8 cellular contexts compared by ENCODE assay signal in genomic region chr16:67108931-67109406, GRCh38. TPM values are rescaled to one million over a fixed set of nuclear protein-coding genes. Genes with fewer than 3 reads are reported as not detected.
DNase-seq lines count a peak whose midpoint lies in the region; ATAC-seq and TF ChIP-seq lines count a peak whose summit lies in the region.

No MANE protein-coding gene starts in this region.

- H3K36me3 ChIP-seq in ascending aorta (no peaks in the 10 kb centered on the region), liver (ENCODE audit: control insufficient read depth in 4 of 4, insufficient read depth in 3 of 4, low read depth in 1 of 4, low read length in 3 of 4) (no peaks in the 10 kb centered on the region), testis (ENCODE audit: low read depth, missing control alignments) (no peaks in the 10 kb centered on the region)

- H3K9me3 ChIP-seq in ascending aorta = no peaks in the 10 kb centered on the region
- H3K9me3 ChIP-seq in liver (ENCODE audit: control insufficient read depth in 4 of 4, low read length in 3 of 4) = no peaks in the 10 kb centered on the region
- no peaks in the 10 kb centered on the region for H3K9me3 ChIP-seq in testis

- H3K9ac ChIP-seq in liver (ENCODE audit: low read depth in 1 of 2, low read length in 2 of 2) = peak overlapping the region in 1 of 2 donors; percentile 82

- H3K4me3 Mint-ChIP-seq in activated CD4-positive, alpha-beta T cell treated with anti-CD3 and anti-CD28 coated beads, Interleukin-2, amount 10 ng/mL, durations not matched to agents 7 days and 5 days = peak overlapping the region; percentile 95

- H3K27me3 Mint-ChIP-seq in activated CD4-positive, alpha-beta T cell treated with anti-CD3 and anti-CD28 coated beads, Interleukin-2, amount 10 ng/mL, durations not matched to agents 7 days and 5 days = no peaks in the 10 kb centered on the region

- peaks cover 8% of the 10 kb centered on the region for H3K36me3 Mint-ChIP-seq in activated CD4-positive, alpha-beta T cell treated with anti-CD3 and anti-CD28 coated beads, Interleukin-2, amount 10 ng/mL, durations not matched to agents 7 days and 5 days (ENCODE audit: low read depth)

- TF ChIP-seq POLR2A in testis (IDR thresholded peaks at IDR 0.05) = no peak

- H3K27me3 ChIP-seq in ascending aorta = no peaks in the 10 kb centered on the region
- no peaks in the 10 kb centered on the region for H3K27me3 ChIP-seq in liver (ENCODE audit: control insufficient read depth in 4 of 4, insufficient read depth in 4 of 4, low read length in 3 of 4)
- H3K27me3 ChIP-seq in testis = no peaks in the 10 kb centered on the region

- ATAC-seq in GM21619 (IDR thresholded peaks at IDR 0.05; ENCODE audit: unreplicated experiment) = no peak

- intact Hi-C loops in ascending aorta (cut with DNase I) (loop anchor here (2.0 to 5.0 kb wide), 3 partner anchors 42 to 132 kb away; partner anchors contain the start of genes B3GNT9 and CBFB), testis (cut with DNase I; ENCODE audit: low total_unique reads) (no loop called here)

- H3K4me1 Mint-ChIP-seq in activated CD4-positive, alpha-beta T cell treated with anti-CD3 and anti-CD28 coated beads, Interleukin-2, amount 10 ng/mL, durations not matched to agents 7 days and 5 days = peaks cover 34% of the 10 kb centered on the region

- POLR2A ChIA-PET in activated CD4-positive, alpha-beta T cell treated with anti-CD3 and anti-CD28 coated beads, Interleukin-2, amount 10 ng/mL, durations not matched to agents 7 days and 5 days (lab: Charles Lee) = no interaction called here

- DNase-seq in activated CD4-positive, alpha-beta T cell treated with anti-CD3 and anti-CD28 coated beads, Interleukin-2, amount 10 ng/mL, durations not matched to agents 7 days and 5 days = no peak
- no peak for DNase-seq in activated CD4-positive, alpha-beta T cell treated with anti-CD3 and anti-CD28 coated beads, Interleukin-2, amount 50 U/mL, for 1 hour
- no peak for DNase-seq in ascending aorta (ENCODE audit: low spot score in 2 of 2)
- DNase-seq in testis = no peak
- DNase-seq in DMS 273 (lab: John Stamatoyannopoulos, UW; ENCODE audit: unreplicated experiment) = no peak
- no peak for DNase-seq in NCI-H510A treated with DMSO at 0.1 percent for 48 hours (lab: John Stamatoyannopoulos, UW)

- CTCF ChIA-PET in activated CD4-positive, alpha-beta T cell treated with anti-CD3 and anti-CD28 coated beads, Interleukin-2, amount 10 ng/mL, durations not matched to agents 7 days and 5 days (lab: Charles Lee) = no interaction called here

- H3K9me3 Mint-ChIP-seq in activated CD4-positive, alpha-beta T cell treated with anti-CD3 and anti-CD28 coated beads, Interleukin-2, amount 10 ng/mL, durations not matched to agents 7 days and 5 days = no peaks in the 10 kb centered on the region

- H3K27ac ChIP-seq in ascending aorta (peak overlapping the region; percentile 81 to 87), liver (ENCODE audit: low read depth in 1 of 2, low read length in 2 of 2) (peak overlapping the region; percentile 76 to 94), testis (peak overlapping the region; percentile 73 to 83)

- H3K4me1 ChIP-seq in ascending aorta = peaks cover 10 to 13% of the 10 kb centered on the region in 2 donors
- H3K4me1 ChIP-seq in liver (ENCODE audit: control insufficient read depth in 4 of 4, insufficient read depth in 4 of 4, low read length in 3 of 4) = peaks cover 3 to 34% (median 22%) of the 10 kb centered on the region in 4 donors
- peaks cover 36% of the 10 kb centered on the region for H3K4me1 ChIP-seq in testis

- TF ChIP-seq RAD21 in liver (IDR thresholded peaks at IDR 0.05) = no peak

- no peak for TF ChIP-seq CTCF in ascending aorta (IDR thresholded peaks at IDR 0.05)
- no peak for TF ChIP-seq CTCF in liver (IDR thresholded peaks at IDR 0.05; ENCODE audit: low read depth, low read length, missing input control)
- no peak for TF ChIP-seq CTCF in testis (IDR thresholded peaks at IDR 0.05)

- H3K4me3 ChIP-seq in ascending aorta (peak overlapping the region; percentile 88 to 90), liver (ENCODE audit: low read depth in 1 of 3, low read length in 3 of 3) (peak overlapping the region in 2 of 3 donors; percentile 80 to 83), testis (peak overlapping the region; percentile 60 to 91)

- H3K27ac Mint-ChIP-seq in activated CD4-positive, alpha-beta T cell treated with anti-CD3 and anti-CD28 coated beads, Interleukin-2, amount 10 ng/mL, durations not matched to agents 7 days and 5 days = peak overlapping the region; percentile 76

- 76% methylated on average over 18 of the region's 18 CpGs for WGBS in liver
- 45 to 46% methylated on average over 16 to 18 of the region's 18 CpGs for WGBS in testis, 2 donors

TF ChIP-seq in liver, 16 proteins besides CTCF, POLR2A, EP300 and RAD21:
- TF ChIP-seq HNF4G (IDR thresholded peaks at IDR 0.05) (no peak), TAF1 (conservative IDR thresholded peaks at IDR 0.05) (no peak), EGR1 (IDR thresholded peaks at IDR 0.05; ENCODE audit: low read depth in 2 of 2) (no peak), MAX (IDR thresholded peaks at IDR 0.05) (no peak), HNF4A (conservative IDR thresholded peaks at IDR 0.05) (no peak), NR2F2 (IDR thresholded peaks at IDR 0.05) (no peak), JUND (IDR thresholded peaks at IDR 0.05) (no peak), FOXA2 (IDR thresholded peaks at IDR 0.05) (no peak), FOXA1 (IDR thresholded peaks at IDR 0.05) (no peak), YY1 (IDR thresholded peaks at IDR 0.05) (no peak)

RNA-seq across cellular contexts. Expression of gene PHAF1, which starts 0.8 kb away (rescaled TPM):
- total RNA-seq in activated CD4-positive, alpha-beta T cell treated with anti-CD3 and anti-CD28 coated beads, Interleukin-2, amount 10 ng/mL, durations not matched to agents 7 days and 5 days = 10 to 100 TPM; 15.2 to 19.0 TPM
- total RNA-seq in ascending aorta (4.5 TPM), liver (10 to 100 TPM; 29.1 to 42.4 TPM), testis (10 to 100 TPM; 32.6 to 41.6 TPM)
- polyA plus RNA-seq in liver (10 to 100 TPM; 26.6 to 27.7 TPM), testis (ENCODE audit: insufficient read depth, low read depth, low replicate concordance) (31.2 TPM)

RNA-seq across cellular contexts. Expression of gene B3GNT9, which starts 41.8 kb away (rescaled TPM):
- 1 to 10 TPM; 7.1 to 7.2 TPM for total RNA-seq in activated CD4-positive, alpha-beta T cell treated with anti-CD3 and anti-CD28 coated beads, Interleukin-2, amount 10 ng/mL, durations not matched to agents 7 days and 5 days
- total RNA-seq in ascending aorta (40.7 TPM), liver (1 to 10 TPM; 1.2 to 2.3 TPM), testis (10 to 100 TPM; 18.6 to 24.6 TPM)
- polyA plus RNA-seq in liver (1 to 10 TPM in 1 of 2 donors, under 1 TPM in 1; 0.43 to 1.6 TPM), testis (ENCODE audit: insufficient read depth, low read depth, low replicate concordance) (18.0 TPM)

RNA-seq across cellular contexts. Expression of gene TRADD, which starts 50.7 kb away (rescaled TPM):
- total RNA-seq in activated CD4-positive, alpha-beta T cell treated with anti-CD3 and anti-CD28 coated beads, Interleukin-2, amount 10 ng/mL, durations not matched to agents 7 days and 5 days = 10 to 100 TPM; 47.2 to 57.5 TPM
- total RNA-seq in ascending aorta = 27.7 TPM
- 10 to 100 TPM in 1 of 2 donors, 1 to 10 TPM in 1; 5.7 to 10.5 TPM for total RNA-seq in liver
- 10 to 100 TPM in 1 of 2 donors, 1 to 10 TPM in 1; 9.7 to 10.8 TPM for polyA plus RNA-seq in liver
- 10 to 100 TPM; 15.9 to 23.9 TPM for total RNA-seq in testis
- 7.4 TPM for polyA plus RNA-seq in testis (ENCODE audit: insufficient read depth, low read depth, low replicate concordance)

RNA-seq across cellular contexts. Expression of gene FBXL8, which starts 50.8 kb away (rescaled TPM):
- 10 to 100 TPM; 35.7 to 46.6 TPM for total RNA-seq in activated CD4-positive, alpha-beta T cell treated with anti-CD3 and anti-CD28 coated beads, Interleukin-2, amount 10 ng/mL, durations not matched to agents 7 days and 5 days
- total RNA-seq in ascending aorta (46.1 TPM), liver (1 to 10 TPM; 1.4 to 9.2 TPM), testis (10 to 100 TPM; 20.6 to 26.9 TPM)
- polyA plus RNA-seq in liver (1 to 10 TPM; 6.1 to 6.2 TPM), testis (ENCODE audit: insufficient read depth, low read depth, low replicate concordance) (3.7 TPM)

RNA-seq across cellular contexts. Expression of gene HSF4, which starts 55.6 kb away (rescaled TPM):
- total RNA-seq in activated CD4-positive, alpha-beta T cell treated with anti-CD3 and anti-CD28 coated beads, Interleukin-2, amount 10 ng/mL, durations not matched to agents 7 days and 5 days = 10 to 100 TPM; 49.6 to 58.1 TPM
- total RNA-seq in ascending aorta (64.9 TPM), liver (1 to 10 TPM in 1 of 2 donors, under 1 TPM in 1; 0.42 to 5.1 TPM), testis (10 to 100 TPM; 63.4 to 78.3 TPM)
- polyA plus RNA-seq in liver (1 to 10 TPM; 3.8 to 4.9 TPM), testis (ENCODE audit: insufficient read depth, low read depth, low replicate concordance) (20.2 TPM)
